Comparison of ENCODE assay signal across 18 cellular contexts in genomic region chr6:125604257-125604656, GRCh38.
"Had no signal": no experiment of that assay in that cellular context is flagged by ENCODE, and none has a peak within 500 bp of the region (broad histone marks: within the 10 kb centered on the region; RNA-seq: fewer than 3 reads in every experiment).

No MANE protein-coding gene starts in this region.

- ATAC-seq: naive thymus-derived CD8-positive, alpha-beta T cell; natural killer cell; natural killer cell treated with Interleukin-12 subunit alpha and Interleukin-12 subunit beta and Interleukin-15 and Interleukin-18, amount 100 ng/mL, for 72 hours; pancreas; psoas muscle; right cardiac atrium; right lobe of liver; sciatic nerve had no signal

- H3K4me3 ChIP-seq: neural progenitor cell, ovary, pancreas, prostate gland, psoas muscle, right atrium auricular region, right lobe of liver, sigmoid colon, skin epidermis, smooth muscle cell, spleen had no signal

- H3K4me1 ChIP-seq: neural progenitor cell, pancreas, parathyroid adenoma, prostate gland, right atrium auricular region, right lobe of liver, sigmoid colon, spleen had no signal

- H3K27ac ChIP-seq: neural progenitor cell, neutrophil, ovary, pancreas, parathyroid adenoma, prostate gland, psoas muscle, right atrium auricular region, right lobe of liver, sigmoid colon, skin epidermis, spleen had no signal

- H3K36me3 ChIP-seq: neural progenitor cell, neutrophil, ovary, pancreas, prostate gland, right atrium auricular region, right lobe of liver, sigmoid colon, spleen had no signal

- H3K9me3 ChIP-seq: neutrophil, ovary, pancreas, prostate gland, right lobe of liver had no signal
